Comparison of ENCODE assay signal across 17 cellular contexts in genomic region chr17:80330276-80330675, GRCh38.
"Had no signal": no experiment of that assay in that cellular context is flagged by ENCODE, and none has a peak within 500 bp of the region (broad histone marks: within the 10 kb centered on the region; RNA-seq: fewer than 3 reads in every experiment).

No MANE protein-coding gene starts in this region.

- H3K27me3 Mint-ChIP-seq: effector memory CD8-positive, alpha-beta T cell; memory B cell; naive B cell had no signal

- H3K4me1 Mint-ChIP-seq: memory B cell, naive B cell, WTC11 had no signal

- H3K4me2 ChIP-seq: hepatocyte had no signal

- H3K79me2 ChIP-seq: hepatocyte had no signal

- H3K4me1 ChIP-seq: psoas muscle had no signal

- ATAC-seq: effector memory CD8-positive, alpha-beta T cell; psoas muscle; right cardiac atrium; WTC11 had no signal

- H3K27ac Mint-ChIP-seq: memory B cell, WTC11 had no signal

- H3K9me3 Mint-ChIP-seq: effector memory CD8-positive, alpha-beta T cell; memory B cell; naive B cell; WTC11 had no signal

- H3K27ac ChIP-seq: cardiac muscle cell, hepatocyte, psoas muscle, SK-N-MC, skin epidermis, thoracic aorta had no signal

- DNase-seq: activated CD4-positive, alpha-beta T cell treated with anti-CD3 and anti-CD28 coated beads for 48 hours; amniotic stem cell; effector memory CD8-positive, alpha-beta T cell; mucosa of descending colon; naive B cell; right cardiac atrium; SHP77; stimulated activated CD4-positive, alpha-beta T cell treated with anti-CD3 and anti-CD28 coated beads, Interleukin-15, amount 100 ng/mL, for 24 hours; stimulated activated CD4-positive, alpha-beta T cell treated with anti-CD3 and anti-CD28 coated beads, Interleukin-2, amount 100 ng/mL, for 48 hours had no signal

- H3K27me3 ChIP-seq: cardiac muscle cell, hepatocyte had no signal

- H3K4me3 ChIP-seq: cardiac muscle cell, hepatocyte, mucosa of descending colon, psoas muscle, SK-N-MC, skin epidermis, thoracic aorta had no signal

- H2AFZ ChIP-seq: hepatocyte had no signal

- H3K4me3 Mint-ChIP-seq: effector memory CD8-positive, alpha-beta T cell; memory B cell; naive B cell; WTC11 had no signal

- H3K9me3 ChIP-seq: mucosa of descending colon, psoas muscle, thoracic aorta had no signal
